ENCODE assay signal across 13 cellular contexts in the genomic region with DNA sequence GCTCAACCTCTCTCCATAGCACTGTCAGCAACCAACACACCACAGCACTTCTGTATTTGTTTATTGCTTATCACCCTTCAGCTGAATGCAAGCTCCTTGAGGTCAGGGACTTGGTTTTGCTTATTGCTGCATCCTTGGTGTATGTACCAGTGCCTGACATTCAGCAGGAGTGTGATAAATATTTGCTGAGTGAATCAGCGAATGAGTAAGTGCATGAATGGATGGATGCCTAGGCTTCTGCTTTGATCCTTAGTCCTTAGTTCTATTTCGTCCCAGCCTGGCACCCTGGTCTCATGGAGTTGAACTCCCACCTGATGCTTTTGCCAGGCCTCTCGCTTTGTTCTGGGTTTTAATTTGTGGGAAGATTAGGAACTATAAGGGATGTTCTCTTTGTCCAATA.
"Had no signal": no experiment of that assay in that cellular context is flagged by ENCODE, and none has a peak within 500 bp of the region (broad histone marks: within the 10 kb centered on the region; RNA-seq: fewer than 3 reads in every experiment).

No MANE protein-coding gene starts in this region.

- DNase-seq: activated B cell treated with CpG ODN at 0.5 μM for 24 hours; activated CD4-positive, alpha-beta T cell treated with anti-CD3 and anti-CD28 coated beads, Interleukin-2, amount 10 ng/mL, durations not matched to agents 24 days and 14 days; activated CD8-positive, alpha-beta memory T cell treated with anti-CD3 and anti-CD28 coated beads for 24 hours; activated naive CD4-positive, alpha-beta T cell treated with anti-CD3 and anti-CD28 coated beads, Interleukin-2, amount 10 ng/mL, durations not matched to agents 7 days and 5 days; body of pancreas; effector memory CD4-positive, alpha-beta T cell; ovary; stimulated activated CD4-positive, alpha-beta T cell treated with anti-CD3 and anti-CD28 coated beads, Interleukin-15, amount 100 ng/mL, for 24 hours; stimulated activated CD4-positive, alpha-beta T cell treated with anti-CD3 and anti-CD28 coated beads, Interleukin-4, amount 100 ng/mL, for 4 hours; thyroid gland had no signal

- H3K27ac ChIP-seq: body of pancreas, ovary, thyroid gland had no signal

- H3K4me1 ChIP-seq: thyroid gland had no signal

- H3K4me3 Mint-ChIP-seq: activated B cell treated with CpG ODN at 0.5 μM for 24 hours; activated CD4-positive, alpha-beta T cell treated with anti-CD3 and anti-CD28 coated beads, Interleukin-2, amount 10 ng/mL, durations not matched to agents 24 days and 14 days; activated naive CD4-positive, alpha-beta T cell treated with anti-CD3 and anti-CD28 coated beads, Interleukin-2, amount 10 ng/mL, durations not matched to agents 7 days and 5 days; central memory CD8-positive, alpha-beta T cell; neural crest cell; T-helper 1 cell treated with Interleukin-12 subunit alpha and Interleukin-12 subunit beta and Interleukin-4 antibody, amounts not matched to agents 30 μg/mL and 1 μg/mL, for 36 hours had no signal

- H3K4me3 ChIP-seq: body of pancreas, ovary, thyroid gland had no signal

- H3K4me1 Mint-ChIP-seq: activated B cell treated with CpG ODN at 0.5 μM for 24 hours; activated CD4-positive, alpha-beta T cell treated with anti-CD3 and anti-CD28 coated beads, Interleukin-2, amount 10 ng/mL, durations not matched to agents 24 days and 14 days; activated naive CD4-positive, alpha-beta T cell treated with anti-CD3 and anti-CD28 coated beads, Interleukin-2, amount 10 ng/mL, durations not matched to agents 7 days and 5 days; central memory CD8-positive, alpha-beta T cell; neural crest cell had no signal

- H3K9me3 ChIP-seq: body of pancreas, ovary, thyroid gland had no signal

- H3K9me3 Mint-ChIP-seq: activated CD4-positive, alpha-beta T cell treated with anti-CD3 and anti-CD28 coated beads, Interleukin-2, amount 10 ng/mL, durations not matched to agents 24 days and 14 days; activated naive CD4-positive, alpha-beta T cell treated with anti-CD3 and anti-CD28 coated beads, Interleukin-2, amount 10 ng/mL, durations not matched to agents 7 days and 5 days; central memory CD8-positive, alpha-beta T cell; neural crest cell; T-helper 1 cell treated with Interleukin-12 subunit alpha and Interleukin-12 subunit beta and Interleukin-4 antibody, amounts not matched to agents 30 μg/mL and 1 μg/mL, for 36 hours had no signal

- H3K27me3 ChIP-seq: body of pancreas, ovary, thyroid gland had no signal

- H3K27ac Mint-ChIP-seq: activated B cell treated with CpG ODN at 0.5 μM for 24 hours; activated CD4-positive, alpha-beta T cell treated with anti-CD3 and anti-CD28 coated beads, Interleukin-2, amount 10 ng/mL, durations not matched to agents 24 days and 14 days; activated naive CD4-positive, alpha-beta T cell treated with anti-CD3 and anti-CD28 coated beads, Interleukin-2, amount 10 ng/mL, durations not matched to agents 7 days and 5 days; T-helper 1 cell treated with Interleukin-12 subunit alpha and Interleukin-12 subunit beta and Interleukin-4 antibody, amounts not matched to agents 30 μg/mL and 1 μg/mL, for 36 hours had no signal

- H3K36me3 ChIP-seq: ovary, thyroid gland had no signal

- H3K36me3 Mint-ChIP-seq: activated naive CD4-positive, alpha-beta T cell treated with anti-CD3 and anti-CD28 coated beads, Interleukin-2, amount 10 ng/mL, durations not matched to agents 7 days and 5 days had no signal
